In the genomic region with DNA sequence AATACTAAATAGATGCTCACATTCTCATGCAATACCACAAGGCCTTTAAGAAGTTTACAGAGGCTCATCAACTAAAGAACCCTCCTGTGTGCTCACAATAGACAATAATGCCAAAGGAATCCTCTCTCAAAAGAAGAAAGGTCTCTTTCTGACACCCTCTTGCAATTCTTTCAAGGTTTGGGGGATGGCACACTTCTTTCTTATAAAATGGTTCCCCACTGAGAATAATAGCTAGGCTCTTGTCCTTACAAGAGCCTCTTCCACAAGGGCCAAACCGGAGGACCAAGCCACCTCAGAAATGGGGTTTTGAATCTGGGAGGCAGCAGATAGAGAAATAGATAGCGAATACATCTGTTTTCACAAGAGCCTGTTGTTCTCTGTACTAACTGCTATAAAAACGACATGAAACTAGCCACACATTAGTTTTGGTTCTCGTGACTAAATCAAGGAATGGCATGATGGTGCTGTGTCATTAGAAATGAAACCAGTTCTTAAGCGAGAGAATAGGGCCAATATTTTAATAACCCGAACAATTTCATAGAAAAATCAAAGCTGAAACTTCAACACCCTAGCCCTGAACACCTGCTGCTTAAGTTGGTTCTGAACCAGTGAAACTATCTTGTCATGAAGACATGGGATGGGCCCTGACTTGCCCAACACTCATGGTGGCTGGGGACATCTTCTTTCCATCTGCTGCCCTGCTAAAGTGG, we compare ENCODE assay signal across 10 cellular contexts.
A peak's percentile ranks its signal among the peaks of the same experiment; 100 is the strongest.
DNase-seq lines count a peak whose midpoint lies in the region; ATAC-seq and TF ChIP-seq lines count a peak whose summit lies in the region.
"Had no signal": no experiment of that assay in that cellular context is flagged by ENCODE, and none has a peak within 500 bp of the region (broad histone marks: within the 10 kb centered on the region; RNA-seq: fewer than 3 reads in every experiment).

No MANE protein-coding gene starts in this region.

- peaks cover 28% of the 10 kb centered on the region for H3K36me3 Mint-ChIP-seq in activated CD8-positive, alpha-beta memory T cell treated with anti-CD3 and anti-CD28 coated beads, Interleukin-2, amount 10 ng/mL, durations not matched to agents 7 days and 5 days
- no peaks in the 10 kb centered on the region for H3K36me3 Mint-ChIP-seq in natural killer cell

- H3K27me3 Mint-ChIP-seq in activated CD8-positive, alpha-beta memory T cell treated with anti-CD3 and anti-CD28 coated beads, Interleukin-2, amount 10 ng/mL, durations not matched to agents 7 days and 5 days, result no peaks in the 10 kb centered on the region
- H3K27me3 Mint-ChIP-seq in natural killer cell (ENCODE audit: low read depth in 2 of 2), result no peaks in the 10 kb centered on the region

- no peak for ATAC-seq in activated CD8-positive, alpha-beta memory T cell treated with anti-CD3 and anti-CD28 coated beads, Interleukin-2, amount 10 ng/mL, durations not matched to agents 7 days and 5 days
- peak; percentile 43 for ATAC-seq in HG02610 (IDR thresholded peaks at IDR 0.05; ENCODE audit: unreplicated experiment)
- peak; percentile 33 for ATAC-seq in HG03571 (IDR thresholded peaks at IDR 0.05; ENCODE audit: unreplicated experiment)
- no peak for ATAC-seq in natural killer cell

- TF ChIP-seq CTCF in natural killer cell (IDR thresholded peaks at IDR 0.05) (no peak), lower leg skin (IDR thresholded peaks at IDR 0.05) (no peak)

- no peaks in the 10 kb centered on the region for H3K9me3 Mint-ChIP-seq in activated CD8-positive, alpha-beta memory T cell treated with anti-CD3 and anti-CD28 coated beads, Interleukin-2, amount 10 ng/mL, durations not matched to agents 7 days and 5 days (ENCODE audit: low read depth)
- H3K9me3 Mint-ChIP-seq in natural killer cell, result peaks cover 2 to 3% of the 10 kb centered on the region in 2 donors

- H3K4me1 Mint-ChIP-seq in activated CD8-positive, alpha-beta memory T cell treated with anti-CD3 and anti-CD28 coated beads, Interleukin-2, amount 10 ng/mL, durations not matched to agents 7 days and 5 days, result peaks cover 78% of the 10 kb centered on the region
- H3K4me1 Mint-ChIP-seq in natural killer cell, result peaks cover 48 to 50% of the 10 kb centered on the region in 2 donors

- no peak for TF ChIP-seq POLR2A in lower leg skin (IDR thresholded peaks at IDR 0.05)

- intact Hi-C loops in natural killer cell (cut with micrococcal nuclease) (no loop called here), lower leg skin (cut with DNase I; ENCODE audit: low total_unique reads) (no loop called here)

- peak overlapping the region; percentile 89 for H3K27ac Mint-ChIP-seq in activated CD8-positive, alpha-beta memory T cell treated with anti-CD3 and anti-CD28 coated beads, Interleukin-2, amount 10 ng/mL, durations not matched to agents 7 days and 5 days
- peak overlapping the region; percentile 70 to 94 for H3K27ac Mint-ChIP-seq in natural killer cell

- CTCF ChIA-PET in activated CD8-positive, alpha-beta memory T cell treated with anti-CD3 and anti-CD28 coated beads, Interleukin-2, amount 10 ng/mL, durations not matched to agents 7 days and 5 days (lab: Charles Lee), result interaction anchor here (0.5 to 1.9 kb wide), 4 partner anchors 15 to 50 kb away, joined by 3 to 7 read pairs (median 4); no protein-coding TSS in a partner anchor

- DNase-seq in activated CD8-positive, alpha-beta memory T cell treated with anti-CD3 and anti-CD28 coated beads, Interleukin-2, amount 10 ng/mL, durations not matched to agents 7 days and 5 days, result no peak
- no peak for DNase-seq in activated CD8-positive, alpha-beta memory T cell treated with anti-CD3 and anti-CD28 coated beads, Interleukin-2, amount 50 U/mL, for 4 hours
- no peak for DNase-seq in natural killer cell
- no peak for DNase-seq in NCI-H82 (lab: John Stamatoyannopoulos, UW)
- DNase-seq in lower leg skin (ENCODE audit: low spot score in 2 of 2), result no peak
- DNase-seq in activated CD8-positive, alpha-beta memory T cell treated with anti-CD3 and anti-CD28 coated beads, Interleukin-2, amount 50 U/mL, for 48 hours, result no peak
- DNase-seq: NCI-H1105 treated with DMSO at 0.1 percent for 48 hours had no signal

- no peak overlapping the region for H3K4me3 ChIP-seq in lower leg skin (ENCODE audit: low read depth, poor library complexity, severe bottlenecking)

- 77 to 78% methylated on average over 6 of the region's 6 CpGs for WGBS in lower leg skin, 2 donors

- peak overlapping the region; percentile 21 for H3K4me3 Mint-ChIP-seq in activated CD8-positive, alpha-beta memory T cell treated with anti-CD3 and anti-CD28 coated beads, Interleukin-2, amount 10 ng/mL, durations not matched to agents 7 days and 5 days
- no peak overlapping the region for H3K4me3 Mint-ChIP-seq in natural killer cell
- H3K4me3 Mint-ChIP-seq: neural crest cell had no signal

Comparison
In these comparisons a context has a peak if more than half of its experiments do, and no peak if none do; other contexts are left out.
1. ATAC-seq: peak in HG02610 (single experiment) and HG03571 (single experiment); none in activated CD8-positive, alpha-beta memory T cell treated with anti-CD3 and anti-CD28 coated beads, Interleukin-2, amount 10 ng/mL, durations not matched to agents 7 days and 5 days (single experiment) and natural killer cell (0 of 3).